ENCODE assay signal across 24 cellular contexts in the genomic region with DNA sequence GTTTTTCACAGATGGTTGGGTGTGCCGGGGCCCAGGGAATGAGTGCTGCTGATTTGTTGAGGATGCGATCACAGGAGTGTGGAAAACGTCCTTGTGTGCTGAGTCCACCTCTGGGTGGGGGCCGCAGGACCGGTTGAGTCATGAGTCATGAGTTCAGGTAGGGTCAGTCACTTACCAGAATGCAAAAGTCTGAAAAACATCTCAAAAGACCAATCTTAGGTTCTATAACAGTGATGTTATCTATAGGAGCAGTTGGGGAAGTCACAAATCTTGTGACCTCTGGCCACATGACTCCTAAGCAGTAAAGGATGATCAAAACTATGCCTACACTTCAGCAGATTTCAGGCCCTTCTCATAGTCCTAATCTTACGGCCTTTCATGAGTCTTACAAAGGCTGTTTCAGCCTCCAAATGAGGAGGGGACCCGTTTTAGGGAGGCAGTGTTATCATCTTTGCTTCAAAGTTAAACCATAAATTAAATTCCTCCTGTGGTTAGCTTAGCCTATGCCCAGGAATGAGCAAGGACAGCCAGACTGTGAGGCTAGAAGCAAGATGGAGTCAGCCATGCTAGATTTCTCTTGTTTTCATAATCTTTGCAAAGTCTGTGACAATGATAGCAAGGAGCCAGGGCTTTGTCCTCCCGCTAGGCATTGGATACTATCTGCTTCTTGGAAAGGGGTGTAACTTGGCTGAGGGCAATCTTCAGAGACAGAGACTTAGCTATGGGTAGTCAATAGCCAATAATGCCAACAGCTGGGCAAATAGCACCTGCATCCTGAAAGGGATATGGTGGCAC.
"Had no signal": no experiment of that assay in that cellular context is flagged by ENCODE, and none has a peak within 500 bp of the region (broad histone marks: within the 10 kb centered on the region; RNA-seq: fewer than 3 reads in every experiment).

No MANE protein-coding gene starts in this region.

- FAIRE-seq: islet of Langerhans, kidney, pancreas had no signal

- H3K36me3 Mint-ChIP-seq: immature natural killer cell; mesothelial cell of epicardium; naive B cell; natural killer cell; stimulated activated effector memory CD8-positive, alpha-beta T cell treated with anti-CD3 and anti-CD28 coated beads, Interleukin-12 subunit alpha, Interleukin-12 subunit beta, amount 100 ng/mL, for 72 hours; type B pancreatic cell had no signal

- DNase-seq: hypothalamus; immature natural killer cell; kidney; left ventricle myocardium inferior; mesendoderm; naive B cell; natural killer cell; nephron progenitor cell; pancreas; stimulated activated CD4-positive, alpha-beta T cell treated with anti-CD3 and anti-CD28 coated beads, Interleukin-4, amount 100 ng/mL, for 24 hours; stimulated activated naive CD4-positive, alpha-beta T cell; tibial artery had no signal

- H3K27me3 ChIP-seq: pancreas, suprapubic skin, tibial artery, vagina had no signal

- H3K27ac ChIP-seq: left ventricle myocardium inferior, pancreas, skin epidermis, suprapubic skin, thoracic aorta, tibial artery, vagina had no signal

- ATAC-seq: natural killer cell; pancreas; sciatic nerve; stimulated activated effector memory CD8-positive, alpha-beta T cell treated with anti-CD3 and anti-CD28 coated beads, Interleukin-12 subunit alpha, Interleukin-12 subunit beta, amount 100 ng/mL, for 72 hours had no signal

- H3K4me3 ChIP-seq: left ventricle myocardium inferior, lung, pancreas, prostate gland, skin epidermis, suprapubic skin, thoracic aorta, tibial artery, vagina had no signal

- H3K4me3 Mint-ChIP-seq: immature natural killer cell; mesothelial cell of epicardium; natural killer cell; nephron progenitor cell; stimulated activated effector memory CD8-positive, alpha-beta T cell treated with anti-CD3 and anti-CD28 coated beads, Interleukin-12 subunit alpha, Interleukin-12 subunit beta, amount 100 ng/mL, for 72 hours; stimulated activated naive CD8-positive, alpha-beta T cell treated with anti-CD3 and anti-CD28 coated beads, Interleukin-15, Interleukin-2, amounts not matched to agents 100 ng/mL and 50 ng/mL, for 24 hours; type B pancreatic cell had no signal

- H3K9me3 Mint-ChIP-seq: immature natural killer cell; naive B cell; natural killer cell; stimulated activated effector memory CD8-positive, alpha-beta T cell treated with anti-CD3 and anti-CD28 coated beads, Interleukin-12 subunit alpha, Interleukin-12 subunit beta, amount 100 ng/mL, for 72 hours; stimulated activated naive CD8-positive, alpha-beta T cell treated with anti-CD3 and anti-CD28 coated beads, Interleukin-15, Interleukin-2, amounts not matched to agents 100 ng/mL and 50 ng/mL, for 24 hours had no signal

- H3K4me1 Mint-ChIP-seq: immature natural killer cell, natural killer cell had no signal

- H3K9me3 ChIP-seq: left ventricle myocardium inferior, pancreas, prostate gland, suprapubic skin, thoracic aorta, tibial artery, vagina had no signal

- H3K27me3 Mint-ChIP-seq: stimulated activated naive CD8-positive, alpha-beta T cell treated with anti-CD3 and anti-CD28 coated beads, Interleukin-15, Interleukin-2, amounts not matched to agents 100 ng/mL and 50 ng/mL, for 24 hours; type B pancreatic cell had no signal

- H3K4me1 ChIP-seq: pancreas, prostate gland, tibial artery, vagina had no signal

- H3K27ac Mint-ChIP-seq: immature natural killer cell; mesothelial cell of epicardium; natural killer cell; nephron progenitor cell; stimulated activated effector memory CD8-positive, alpha-beta T cell treated with anti-CD3 and anti-CD28 coated beads, Interleukin-12 subunit alpha, Interleukin-12 subunit beta, amount 100 ng/mL, for 72 hours; stimulated activated naive CD8-positive, alpha-beta T cell treated with anti-CD3 and anti-CD28 coated beads, Interleukin-15, Interleukin-2, amounts not matched to agents 100 ng/mL and 50 ng/mL, for 24 hours; type B pancreatic cell had no signal

- H3K36me3 ChIP-seq: left ventricle myocardium inferior, pancreas, prostate gland, suprapubic skin, thoracic aorta, tibial artery, vagina had no signal
